Comparison of ENCODE assay signal across 9 cellular contexts in genomic region chr20:32672315-32672981, GRCh38. TPM values are rescaled to one million over a fixed set of nuclear protein-coding genes. Genes with fewer than 3 reads are reported as not detected.
DNase-seq lines count a peak whose midpoint lies in the region; ATAC-seq and TF ChIP-seq lines count a peak whose summit lies in the region.
"Had no signal": no experiment of that assay in that cellular context is flagged by ENCODE, and none has a peak within 500 bp of the region (broad histone marks: within the 10 kb centered on the region; RNA-seq: fewer than 3 reads in every experiment).

No MANE protein-coding gene starts in this region.

- H3K4me2 ChIP-seq in H9 (ENCODE audit: insufficient read depth, insufficient read length, low read length) = no peak overlapping the region

- H2AFZ ChIP-seq in H9 (ENCODE audit: low read length) = no peak overlapping the region

- H3K4me1 ChIP-seq in H9 (ENCODE audit: insufficient read depth, low read length) = no peaks in the 10 kb centered on the region

- H3K9me3 ChIP-seq in H9 (ENCODE audit: control insufficient read depth, low read depth, low read length) = no peaks in the 10 kb centered on the region

- H3K4me1 Mint-ChIP-seq in H9 = peaks cover 34 to 40% of the 10 kb centered on the region in 2 experiments
- peaks cover 23 to 43% (median 33%) of the 10 kb centered on the region in 3 donors for H3K4me1 Mint-ChIP-seq in naive B cell

- H3K27me3 ChIP-seq in H9 (ENCODE audit: insufficient read depth, low read length) = no peaks in the 10 kb centered on the region

- no peak overlapping the region for H2BK120ac ChIP-seq in H9 (ENCODE audit: low read depth, low read length, poor library complexity, severe bottlenecking)

- no peak overlapping the region for H3K4ac ChIP-seq in H9 (ENCODE audit: low read depth, low read length)

- no peak overlapping the region for H4K5ac ChIP-seq in H9 (ENCODE audit: insufficient read length, low read depth, low read length)

- TF ChIP-seq CTCF in H9 (conservative IDR thresholded peaks at IDR 0.05) = no peak

- no peaks in the 10 kb centered on the region for H4K20me1 ChIP-seq in H9 (ENCODE audit: control insufficient read depth, insufficient read depth, insufficient read length)

- WGBS in H9 (ENCODE audit: extremely low coverage, insufficient read length, low lambda C conversion rate) = no CpG with 5 or more reads among the region's 3 CpGs

- H3K23ac ChIP-seq in H9 (ENCODE audit: insufficient read length, low read depth, low read length) = no peak overlapping the region

- H3K9me3 Mint-ChIP-seq in H9 (no peaks in the 10 kb centered on the region), naive B cell (no peaks in the 10 kb centered on the region)

- H3K4me3 Mint-ChIP-seq in H9 (no peak overlapping the region), naive B cell (peak overlapping the region; percentile 45 to 89 (median 81))

- DNase-seq in H9 (no peak), SKM-1 (lab: John Stamatoyannopoulos, UW; ENCODE audit: unreplicated experiment) (peak; percentile 62), naive B cell (no peak), SW480 (ENCODE audit: low spot score) (no peak), NCI-H2227 treated with DMSO at 0.1 percent for 48 hours (lab: John Stamatoyannopoulos, UW) (no peak)

- ATAC-seq in GM18505 (IDR thresholded peaks at IDR 0.05; ENCODE audit: unreplicated experiment) (peak; percentile 12), naive B cell (ENCODE audit: low read depth in 2 of 2) (peak in 1 of 2 donors; percentile 1), HG03108 (IDR thresholded peaks at IDR 0.05; ENCODE audit: unreplicated experiment) (no peak), HG02642 (IDR thresholded peaks at IDR 0.05; ENCODE audit: poor library complexity, unreplicated experiment) (no peak)

- H2BK5ac ChIP-seq in H9 (ENCODE audit: insufficient read length, low read length) = no peak overlapping the region

- no peak for TF ChIP-seq POLR2A in GM18505 (IDR thresholded peaks at IDR 0.05; ENCODE audit: borderline replicate concordance, extremely low read depth, insufficient read depth, insufficient read length)

- H2BK12ac ChIP-seq in H9 (ENCODE audit: insufficient read length, low read depth, low read length) = no peak overlapping the region

- H3K56ac ChIP-seq in H9 (ENCODE audit: insufficient read length, low read depth, low read length) = no peak overlapping the region

- H3K27ac ChIP-seq in H9 (ENCODE audit: insufficient read length, low read depth, low read length) = no peak overlapping the region

- H3K27ac Mint-ChIP-seq in H9 = peak overlapping the region; percentile 56 to 91 (median 70); a peak in 4 of 7 replicates
- H3K27ac Mint-ChIP-seq in naive B cell = peak overlapping the region in 4 of 6 donors; percentile 47 to 89 (median 81)

- H4K91ac ChIP-seq in H9 (ENCODE audit: insufficient read length, low read depth, low read length) = no peak overlapping the region

- H3K9ac ChIP-seq in H9 (ENCODE audit: extremely low read depth, insufficient read length, low read length) = no peak overlapping the region

- no peaks in the 10 kb centered on the region for H3K23me2 ChIP-seq in H9 (ENCODE audit: insufficient read length, low read depth, low read length, poor library complexity, severe bottlenecking)

- H3K36me3 Mint-ChIP-seq in H9 (ENCODE audit: insufficient read depth in 1 of 3, low read depth in 3 of 3) (no peaks in the 10 kb centered on the region), naive B cell (no peaks in the 10 kb centered on the region)

- H3T11ph ChIP-seq in H9 (ENCODE audit: low read length) = no peak overlapping the region

- H2AK5ac ChIP-seq in H9 (ENCODE audit: insufficient read length, low read length) = no peak overlapping the region

- H2BK15ac ChIP-seq in H9 (ENCODE audit: low read depth, low read length) = no peak overlapping the region

- no peak overlapping the region for H4K8ac ChIP-seq in H9 (replicated peaks; ENCODE audit: insufficient read length, low read depth, low read length)

- H3K79me2 ChIP-seq in H9 (ENCODE audit: insufficient read depth, low read length) = no peaks in the 10 kb centered on the region

- H3K18ac ChIP-seq in H9 (ENCODE audit: insufficient read length, low read depth, low read length) = no peak overlapping the region

- no peak overlapping the region for H3K14ac ChIP-seq in H9 (ENCODE audit: insufficient read depth, low read length)

- H3K27me3 Mint-ChIP-seq in H9 (ENCODE audit: low read depth) = no peaks in the 10 kb centered on the region
- no peaks in the 10 kb centered on the region for H3K27me3 Mint-ChIP-seq in naive B cell

- H3K79me1 ChIP-seq in H9 (ENCODE audit: insufficient read depth, low read depth, low read length, poor library complexity, severe bottlenecking) = no peaks in the 10 kb centered on the region

- H2BK20ac ChIP-seq in H9 (ENCODE audit: low read depth, low read length, poor library complexity, severe bottlenecking) = no peak overlapping the region

RNA-seq across cellular contexts. Expression of gene C20orf203, which starts 1.3 kb away (rescaled TPM):
- total RNA-seq in H9 (2021) = 0.04 and 0.15 TPM in 2 replicates
- not detected for polyA plus RNA-seq in naive B cell (ENCODE audit: low read depth in 6 of 6)
- total RNA-seq: kidney epithelial cell had no signal

Comparison
In these comparisons a context has a peak if more than half of its experiments do, and no peak if none do; other contexts are left out.
1. H3K4me3 Mint-ChIP-seq: peak in naive B cell (8 of 8); none in H9 (0 of 2).